23 cellular contexts compared by ENCODE assay signal in genomic region chrX:48709522-48710117, GRCh38. TPM values are rescaled to one million over a fixed set of nuclear protein-coding genes. Genes with fewer than 3 reads are reported as not detected.
A peak's percentile ranks its signal among the peaks of the same experiment; 100 is the strongest.
DNase-seq lines count a peak whose midpoint lies in the region; ATAC-seq, FAIRE-seq and TF ChIP-seq lines count a peak whose summit lies in the region.
"Had no signal": no experiment of that assay in that cellular context is flagged by ENCODE, and none has a peak within 500 bp of the region (broad histone marks: within the 10 kb centered on the region; RNA-seq: fewer than 3 reads in every experiment).

No MANE protein-coding gene starts in this region.

- H4K5ac ChIP-seq in H1 (ENCODE audit: insufficient read length, low read depth, low read length): no peak overlapping the region

- POLR2A ChIA-PET in RWPE1 (lab: Yijun Ruan, JAX; ENCODE audit: low non-redundant PET): no interaction called here
- POLR2A ChIA-PET in H1 (lab: Charles Lee; ENCODE audit: partially characterized antibody): interaction anchor here (0.8 to 3.0 kb wide), 4 partner anchors 8 to 28 kb away, joined by 3 to 29 read pairs (median 6); partner anchors contain the start of gene SUV39H1

- H3K23ac ChIP-seq in H1 (ENCODE audit: insufficient read length): no peak overlapping the region

- peak; percentile 23 for DNase-seq in ELF-1 (ENCODE audit: low read depth, low spot score)
- no peak for DNase-seq in RWPE1 (ENCODE audit: low spot score)
- no peak for DNase-seq in H1 (ENCODE audit: low read depth in 1 of 2, low spot score in 2 of 2)
- DNase-seq in DMS79 (lab: John Stamatoyannopoulos, UW): no peak
- DNase-seq in SKM-1 treated with dmso at 0.1 percent for 144 hours (lab: John Stamatoyannopoulos, UW; ENCODE audit: unreplicated experiment): no peak
- DNase-seq: ACHN; BE2C; C1 segment of cervical spinal cord; CD4-positive, alpha-beta T cell; DMS153; DMS79 treated with DMSO at 0.1 percent for 48 hours; HCEC 1CT; Kasumi-1; KG1 had no signal

- H2AFZ ChIP-seq in H1 (ENCODE audit: low read length): no peak overlapping the region

- H2BK12ac ChIP-seq in H1 (ENCODE audit: low read depth, low read length): no peak overlapping the region

- CTCF ChIA-PET in RWPE1 (lab: Yijun Ruan, JAX) (no interaction called here), H1 (lab: Charles Lee; ENCODE audit: partially characterized antibody) (no interaction called here)

- no peak overlapping the region for H3K4ac ChIP-seq in H1 (replicated peaks; ENCODE audit: insufficient read length, low read depth, low read length)

- no peak overlapping the region for H3K14ac ChIP-seq in H1 (ENCODE audit: insufficient read length)

- H3K4me2 ChIP-seq in H1 (ENCODE audit: insufficient read depth in 1 of 2, low read depth in 2 of 2, low read length in 2 of 2): no peak overlapping the region

- 90% methylated on average over 7 of the region's 7 CpGs; no CpG with 5 or more reads in 1 of the 2 experiments for WGBS in H1 (ENCODE audit: extremely low coverage in 1 of 2, insufficient coverage in 1 of 2, insufficient read length in 1 of 2, insufficient replicate concordance in 2 of 2, low coverage in 1 of 2, low lambda C conversion rate in 2 of 2, missing lambda C conversion rate in 1 of 2), 2 experiments

- ATAC-seq in GM21529 (IDR thresholded peaks at IDR 0.05; ENCODE audit: unreplicated experiment): no peak
- no peak for ATAC-seq in GM19023 (IDR thresholded peaks at IDR 0.05; ENCODE audit: unreplicated experiment)

- no peak overlapping the region for H3K9ac ChIP-seq in H1 (replicated peaks in 1 of 4; ENCODE audit: extremely low read depth in 1 of 4, low read depth in 3 of 4, low read length in 3 of 4)

- no peak for TF ChIP-seq EP300 in H1 (IDR thresholded peaks at IDR 0.05; ENCODE audit: borderline replicate concordance in 1 of 2, low read depth in 2 of 2, low read length in 2 of 2)

- no peak overlapping the region for H2BK5ac ChIP-seq in H1 (ENCODE audit: low read depth, low read length)

- no peak overlapping the region for H2BK120ac ChIP-seq in H1 (replicated peaks; ENCODE audit: low read depth, low read length)

- H3K27me3 ChIP-seq in H1 (replicated peaks in 1 of 4; ENCODE audit: control insufficient read depth in 3 of 4, extremely low read depth in 1 of 4, insufficient read depth in 3 of 4, low read length in 3 of 4): no peaks in the 10 kb centered on the region; a peak in 3 of 7 replicates
- H3K27me3 ChIP-seq: BE2C had no signal

- H3K27ac ChIP-seq in 22Rv1 (peak overlapping the region; percentile 25; the same call in 1 of the 2 replicates), RWPE1 (peak overlapping the region; percentile 54), H1 (ENCODE audit: low read depth, low read length) (no peak overlapping the region)

- no peak overlapping the region for H4K8ac ChIP-seq in H1 (ENCODE audit: extremely low read depth, insufficient read depth, low read length)

- H2AK5ac ChIP-seq in H1 (ENCODE audit: low read depth, low read length): no peak overlapping the region

- H4K20me1 ChIP-seq in H1 (replicated peaks in 1 of 2; ENCODE audit: control insufficient read depth in 1 of 2, insufficient read depth in 2 of 2, low read length in 2 of 2): peaks cover 2 to 6% of the 10 kb centered on the region in 2 experiments

- H3K18ac ChIP-seq in H1 (ENCODE audit: extremely low read depth, low read length): no peak overlapping the region

- no peaks in the 10 kb centered on the region for H3K79me1 ChIP-seq in H1 (ENCODE audit: low read depth, low read length)

- H3K36me3 ChIP-seq in H1 (ENCODE audit: control insufficient read depth in 2 of 4, insufficient read depth in 4 of 4, low read length in 3 of 4): peaks cover 0 to 10% (median 3%) of the 10 kb centered on the region in 4 experiments; a peak in 2 of 8 replicates
- H3K36me3 ChIP-seq: BE2C had no signal

- no peaks in the 10 kb centered on the region for H3K79me2 ChIP-seq in H1 (ENCODE audit: control insufficient read depth in 1 of 2, insufficient read depth in 2 of 2, low read length in 2 of 2)

- no peak overlapping the region for H3K4me3 ChIP-seq in H1 (ENCODE audit: extremely low read depth in 1 of 4, insufficient read depth in 2 of 4, low read depth in 3 of 4, low read length in 4 of 4)

- no peaks in the 10 kb centered on the region for H3K4me1 ChIP-seq in H1 (replicated peaks in 1 of 4; ENCODE audit: control insufficient read depth in 3 of 4, insufficient read depth in 4 of 4, low read length in 3 of 4)
- H3K4me1 ChIP-seq: BE2C had no signal

- no peaks in the 10 kb centered on the region for H3K9me3 ChIP-seq in H1 (ENCODE audit: insufficient read depth in 2 of 2, low read depth in 1 of 2, low read length in 1 of 2)
- H3K9me3 ChIP-seq: BE2C had no signal

- H4K91ac ChIP-seq in H1 (replicated peaks; ENCODE audit: insufficient read length, low read length): no peak overlapping the region

- no peak overlapping the region for H2BK20ac ChIP-seq in H1 (ENCODE audit: low read length)

- no peak for TF ChIP-seq POLR2A in H1 (IDR thresholded peaks at IDR 0.05; ENCODE audit: control extremely low read depth in 1 of 2, low read depth in 2 of 2, low read length in 2 of 2)

- TF ChIP-seq CTCF in 22Rv1 (IDR thresholded peaks at IDR 0.05) (no peak), RWPE1 (conservative IDR thresholded peaks at IDR 0.05; ENCODE audit: low read depth) (no peak), H1 (IDR thresholded peaks at IDR 0.05; ENCODE audit: control extremely low read depth in 1 of 3, insufficient read depth in 1 of 3, low read depth in 1 of 3, low read length in 3 of 3) (no peak)

- TF ChIP-seq RAD21 in H1 (IDR thresholded peaks at IDR 0.05 in 1 of 2, conservative IDR thresholded peaks at IDR 0.05 in 1 of 2; ENCODE audit: low read depth in 2 of 2, low read length in 2 of 2): no peak

- no peaks in the 10 kb centered on the region for H3K23me2 ChIP-seq in H1 (ENCODE audit: low read depth, low read length)

- FAIRE-seq in H1 (lab: Jason Lieb, UNC): no peak
- FAIRE-seq: GM12891, HTR-8/SVneo had no signal

- no peak overlapping the region for H2BK15ac ChIP-seq in H1 (ENCODE audit: low read length)

- H3K56ac ChIP-seq in H1 (replicated peaks; ENCODE audit: insufficient read length, low read depth, low read length): no peak overlapping the region

TF ChIP-seq in H1, 55 proteins besides CTCF, POLR2A, EP300 and RAD21:
- TF ChIP-seq TAF7 (optimal IDR thresholded peaks at IDR 0.05; ENCODE audit: borderline replicate concordance, low read depth, low read length) (peak; percentile 68), TAF1 (IDR thresholded peaks at IDR 0.05; ENCODE audit: low read depth, low read length) (no peak), GABPA (IDR thresholded peaks at IDR 0.05; ENCODE audit: borderline replicate concordance, insufficient read depth, low read length) (no peak)

RNA-seq across cellular contexts. Expression of gene SUV39H1, which starts 13.1 kb away (rescaled TPM):
- total RNA-seq in H1 (2021; fragmentation: NEBNext Ultra II Directional; extraction: Animal tissue kit (Norgen Biotek cat#: 25700)): 14.1 and 14.8 TPM in 2 replicates
- polyA plus RNA-seq in H1 (2011; rRNA removed): 27.8 and 38.4 TPM in 2 replicates
- 20.6 TPM for polyA plus RNA-seq in H1 (2011; cell fraction: cytosol; rRNA removed)
- 44.4 TPM for polyA plus RNA-seq in H1 (2011; cell fraction: nucleus; rRNA removed)
- polyA plus RNA-seq in H1 (2012, experiment 1 of 2): 15.0 to 20.8 TPM (median 18.3 TPM) in 4 replicates
- 19.8 TPM for polyA plus RNA-seq in H1 (2012, experiment 2 of 2)
- 8.8 TPM for polyA plus RNA-seq in H1 (2013, experiment 1 of 2)
- polyA plus RNA-seq in H1 (2013, experiment 2 of 2): 8.5 TPM
- polyA minus RNA-seq in H1 (2011; rRNA and poly(A)+ RNA removed): 17.9 and 25.0 TPM in 2 replicates
- polyA minus RNA-seq in H1 (2011; cell fraction: cytosol; rRNA and poly(A)+ RNA removed): 17.6 TPM
- 14.1 TPM for polyA minus RNA-seq in H1 (2011; cell fraction: nucleus; rRNA and poly(A)+ RNA removed)

RNA-seq across cellular contexts. Expression of gene WAS, which starts 26.0 kb away (rescaled TPM):
- 0.63 and 0.80 TPM in 2 replicates for total RNA-seq in H1 (2021; fragmentation: NEBNext Ultra II Directional; extraction: Animal tissue kit (Norgen Biotek cat#: 25700))
- polyA plus RNA-seq in H1 (2011; rRNA removed): 0.65 and 0.74 TPM in 2 replicates
- polyA plus RNA-seq in H1 (2011; cell fraction: cytosol; rRNA removed): 0.47 TPM
- polyA plus RNA-seq in H1 (2011; cell fraction: nucleus; rRNA removed): 1.3 TPM
- 0.29 to 1.0 TPM (median 0.69 TPM) in 4 replicates for polyA plus RNA-seq in H1 (2012, experiment 1 of 2)
- 0.29 TPM for polyA plus RNA-seq in H1 (2012, experiment 2 of 2)
- 0.30 TPM for polyA plus RNA-seq in H1 (2013, experiment 1 of 2)
- polyA plus RNA-seq in H1 (2013, experiment 2 of 2): 0.35 TPM
- polyA minus RNA-seq in H1 (2011; rRNA and poly(A)+ RNA removed): not detected in 2 replicates
- not detected for polyA minus RNA-seq in H1 (2011; cell fraction: cytosol; rRNA and poly(A)+ RNA removed)
- polyA minus RNA-seq in H1 (2011; cell fraction: nucleus; rRNA and poly(A)+ RNA removed): 0.80 TPM
- total RNA-seq: G401 had no signal

RNA-seq across cellular contexts. Expression of gene GLOD5, which starts 51.9 kb away (rescaled TPM):
- total RNA-seq in H1 (2021; fragmentation: NEBNext Ultra II Directional; extraction: Animal tissue kit (Norgen Biotek cat#: 25700)): not detected in 2 replicates
- 0.18 and 0.35 TPM in 2 replicates for polyA plus RNA-seq in H1 (2011; rRNA removed)
- polyA plus RNA-seq in H1 (2011; cell fraction: cytosol; rRNA removed): not detected
- not detected for polyA plus RNA-seq in H1 (2011; cell fraction: nucleus; rRNA removed)
- polyA plus RNA-seq in H1 (2012, experiment 1 of 2): 0.29 TPM in 1 of 4 replicates, not detected in the others
- not detected for polyA plus RNA-seq in H1 (2012, experiment 2 of 2)
- 0.14 TPM for polyA plus RNA-seq in H1 (2013, experiment 1 of 2)
- 0.35 TPM for polyA plus RNA-seq in H1 (2013, experiment 2 of 2)
- polyA minus RNA-seq in H1 (2011; rRNA and poly(A)+ RNA removed): 0.51 TPM in 1 of 2 replicates, not detected in the other
- not detected for polyA minus RNA-seq in H1 (2011; cell fraction: cytosol; rRNA and poly(A)+ RNA removed)
- polyA minus RNA-seq in H1 (2011; cell fraction: nucleus; rRNA and poly(A)+ RNA removed): not detected
- total RNA-seq: A172; CD4-positive, alpha-beta T cell; G401; H4 had no signal
- polyA plus RNA-seq: IgD-negative memory B cell had no signal
